ENCODE assay signal across 8 cellular contexts in genomic region chr19:4866595-4867424, GRCh38. TPM values are rescaled to one million over a fixed set of nuclear protein-coding genes. Genes with fewer than 3 reads are reported as not detected.
DNase-seq lines count a peak whose midpoint lies in the region; ATAC-seq and TF ChIP-seq lines count a peak whose summit lies in the region.

No MANE protein-coding gene starts in this region.

- H3K9me3 ChIP-seq in WERI-Rb-1 (ENCODE audit: severe bottlenecking) (no peaks in the 10 kb centered on the region), left lung (no peaks in the 10 kb centered on the region)

- no peaks in the 10 kb centered on the region for H3K36me3 Mint-ChIP-seq in chondrocyte (ENCODE audit: low read depth)

- peak overlapping the region; percentile 80 for H3K4me3 Mint-ChIP-seq in chondrocyte (ENCODE audit: unreplicated experiment)

- peaks cover 0 to 57% of the 10 kb centered on the region in 2 donors for H3K4me1 ChIP-seq in left lung

- H3K27me3 Mint-ChIP-seq in chondrocyte (ENCODE audit: low read depth), result no peaks in the 10 kb centered on the region

- no peaks in the 10 kb centered on the region for H3K9me3 Mint-ChIP-seq in chondrocyte (ENCODE audit: low read depth)

- peak overlapping the region; percentile 75 for H3K27ac Mint-ChIP-seq in chondrocyte (ENCODE audit: unreplicated experiment)

- H3K27me3 ChIP-seq in WERI-Rb-1 (ENCODE audit: insufficient read depth, low read depth, severe bottlenecking) (no peaks in the 10 kb centered on the region), left lung (no peaks in the 10 kb centered on the region)

- H3K27ac ChIP-seq in 22Rv1 (peak overlapping the region; percentile 55), WERI-Rb-1 (peak overlapping the region; percentile 33; the same call in 1 of the 2 replicates), left lung (peak overlapping the region; percentile 69 to 93)

- H3K4me3 ChIP-seq in HFF-Myc (replicated peaks; ENCODE audit: low read depth, low read length), result peak overlapping the region; percentile 67
- H3K4me3 ChIP-seq in WERI-Rb-1 (ENCODE audit: low read depth, low read length), result peak overlapping the region; percentile 71
- H3K4me3 ChIP-seq in left lung, result peak overlapping the region; percentile 67 to 85

- intact Hi-C loops in left lung (cut with DNase I), result no loop called here

- ATAC-seq in left lung, result peak; percentile 52
- ATAC-seq in HG03469 (IDR thresholded peaks at IDR 0.05; ENCODE audit: unreplicated experiment), result no peak
- ATAC-seq in HG03025 (IDR thresholded peaks at IDR 0.05; ENCODE audit: low FRiP score, unreplicated experiment), result no peak

- H3K4me1 Mint-ChIP-seq in chondrocyte (ENCODE audit: low read depth), result peaks cover 30% of the 10 kb centered on the region

- H3K36me3 ChIP-seq in WERI-Rb-1, result no peaks in the 10 kb centered on the region
- H3K36me3 ChIP-seq in left lung, result peaks cover 0 to 11% of the 10 kb centered on the region in 2 donors

- no peak for TF ChIP-seq CTCF in 22Rv1 (IDR thresholded peaks at IDR 0.05)
- no peak for TF ChIP-seq CTCF in HFF-Myc (IDR thresholded peaks at IDR 0.05; ENCODE audit: low read depth, low read length, missing control alignments)
- no peak for TF ChIP-seq CTCF in WERI-Rb-1 (IDR thresholded peaks at IDR 0.05; ENCODE audit: low read depth, low read length)
- peak; percentile 21 for TF ChIP-seq CTCF in chondrocyte (IDR thresholded peaks at IDR 0.05)
- TF ChIP-seq CTCF in left lung (IDR thresholded peaks at IDR 0.05), result no peak

- DNase-seq in HFF-Myc (ENCODE audit: extremely low read depth, low read depth) (no peak), WERI-Rb-1 (no peak), chondrocyte (ENCODE audit: low spot score) (no peak), left lung (peak; percentile 75 to 91)
- peak; percentile 13 for DNase-seq in stimulated activated CD8-positive, alpha-beta memory T cell treated with anti-CD3 and anti-CD28 coated beads, Interleukin-15, amount 100 ng/mL, for 1 hour (ENCODE audit: low read depth)

RNA-seq across cellular contexts. Expression of gene PLIN3, which starts 0.7 kb away (rescaled TPM):
- total RNA-seq in chondrocyte (91.8 to 93.2 TPM (median 93.0 TPM) in 3 replicates), left lung (10 to 100 TPM; 51.4 to 71.7 TPM)

RNA-seq across cellular contexts. Expression of gene TICAM1, which starts 35.3 kb away (rescaled TPM):
- total RNA-seq in chondrocyte (6.8 to 13.2 TPM (median 12.3 TPM) in 3 replicates), left lung (10 to 100 TPM; 14.6 TPM)

RNA-seq across cellular contexts. Expression of gene ARRDC5, which starts 35.9 kb away (rescaled TPM):
- total RNA-seq in chondrocyte (0.41 TPM in 1 of 3 replicates, not detected in the others), left lung (under 1 TPM; 0.35 to 0.81 TPM)

RNA-seq across cellular contexts. Expression of gene UHRF1, which starts 42.5 kb away (rescaled TPM):
- total RNA-seq in chondrocyte, result 15.7 to 42.5 TPM (median 17.4 TPM) in 3 replicates
- total RNA-seq in left lung, result 10 to 100 TPM; 14.2 to 20.5 TPM

Comparison
In these comparisons a context has a peak if more than half of its experiments do, and no peak if none do; other contexts are left out.
1. DNase-seq: peak in left lung (2 of 2) and stimulated activated CD8-positive, alpha-beta memory T cell treated with anti-CD3 and anti-CD28 coated beads, Interleukin-15, amount 100 ng/mL, for 1 hour (single experiment); none in HFF-Myc (single experiment), WERI-Rb-1 (single experiment) and chondrocyte (single experiment).
2. Peak in every context shown above with its lines, with median percentiles within 50 percentile points of each other: H3K27ac ChIP-seq and H3K4me3 ChIP-seq.